ENCODE assay signal across 8 cellular contexts in genomic region chr1:207885129-207886032, GRCh38.
DNase-seq lines count a peak whose midpoint lies in the region; ATAC-seq lines count a peak whose summit lies in the region.

No MANE protein-coding gene starts in this region.

- no peaks in the 10 kb centered on the region for H3K9me3 Mint-ChIP-seq in central memory CD8-positive, alpha-beta T cell

- DNase-seq in SIG-M5 treated with dmso at 0.1 percent for 504 hours (lab: John Stamatoyannopoulos, UW; ENCODE audit: unreplicated experiment) (peak; percentile 63), SIG-M5 (lab: John Stamatoyannopoulos, UW) (no peak), NCI-H2171 treated with DMSO at 0.1 percent for 48 hours (lab: John Stamatoyannopoulos, UW) (peak; percentile 61)
- DNase-seq in activated CD4-positive, CD25-positive, alpha-beta regulatory T cell (lab: John Stamatoyannopoulos, UW) = peak; percentile 29 to 45 (median 36)
- peak; percentile 44 to 57 for DNase-seq in central memory CD8-positive, alpha-beta T cell (ENCODE audit: low spot score in 2 of 2)
- DNase-seq in stimulated activated CD4-positive, alpha-beta T cell treated with anti-CD3 and anti-CD28 coated beads, Interleukin-1b, Interleukin-23, amount 100 ng/mL, for 48 hours = peak; percentile 71

- peaks cover 38% of the 10 kb centered on the region for H3K4me1 Mint-ChIP-seq in central memory CD8-positive, alpha-beta T cell

- H3K27me3 Mint-ChIP-seq in central memory CD8-positive, alpha-beta T cell = peaks cover 18% of the 10 kb centered on the region

- peaks cover 1% of the 10 kb centered on the region for H3K36me3 Mint-ChIP-seq in central memory CD8-positive, alpha-beta T cell (ENCODE audit: insufficient read depth)

- H3K27me3 ChIP-seq in layer of hippocampus (ENCODE audit: control insufficient read depth, insufficient read depth, low read length) = no peaks in the 10 kb centered on the region

- peak; percentile 46 for ATAC-seq in HG03060 (IDR thresholded peaks at IDR 0.05; ENCODE audit: low read depth, unreplicated experiment)
- peak; percentile 40 for ATAC-seq in central memory CD8-positive, alpha-beta T cell (replicated peaks; ENCODE audit: extremely low read depth, poor library complexity, severe bottlenecking)

- peak overlapping the region; percentile 35 for H3K27ac ChIP-seq in layer of hippocampus (ENCODE audit: low read depth, low read length)

- H3K4me3 Mint-ChIP-seq in central memory CD8-positive, alpha-beta T cell = no peak overlapping the region

- H3K27ac Mint-ChIP-seq in central memory CD8-positive, alpha-beta T cell (ENCODE audit: low read depth) = peak overlapping the region; percentile 92
